17 cellular contexts compared by ENCODE assay signal in genomic region chr9:135916998-135917397, GRCh38.
"Had no signal": no experiment of that assay in that cellular context is flagged by ENCODE, and none has a peak within 500 bp of the region (broad histone marks: within the 10 kb centered on the region; RNA-seq: fewer than 3 reads in every experiment).

No MANE protein-coding gene starts in this region.

- H3K27me3 ChIP-seq: cardiac muscle cell, ovary, right lobe of liver had no signal

- H3K27ac ChIP-seq: cardiac muscle cell, ovary, right lobe of liver had no signal

- H3K4me3 Mint-ChIP-seq: activated CD4-positive, alpha-beta memory T cell treated with anti-CD3 and anti-CD28 coated beads for 36 hours; activated naive CD8-positive, alpha-beta T cell; activated T-helper 1 cell treated with anti-CD3 and anti-CD28 coated beads, Interleukin-12 subunit alpha, Interleukin-12 subunit beta, Interleukin-2, Interleukin-4 antibody, amounts not matched to agents 30 ng/mL and 10 ng/mL and 1 ng/mL, durations not matched to agents 14 hours and 24 hours and 36 hours; dendritic cell treated with granulocyte-macrophage colony-stimulating factor and Interleukin-4, amounts not matched to agents 40 ng/mL and 50 ng/mL, for 4 days; naive thymus-derived CD8-positive, alpha-beta T cell; WTC11 had no signal

- H3K4me1 Mint-ChIP-seq: WTC11 had no signal

- H3K4me3 ChIP-seq: cardiac muscle cell, ovary, right lobe of liver had no signal

- DNase-seq: activated CD4-positive, alpha-beta memory T cell treated with anti-CD3 and anti-CD28 coated beads for 36 hours; activated CD4-positive, alpha-beta T cell treated with anti-CD3 and anti-CD28 coated beads for 4 hours; activated gamma-delta T cell treated with Interleukin-2 at 50 U/mL for 16 hours; activated T-cell treated with anti-CD3 and anti-CD28 coated beads for 4 hours; effector CD8-positive, alpha-beta T cell; mesendoderm; naive thymus-derived CD8-positive, alpha-beta T cell; right lobe of liver; small intestine; stimulated activated CD4-positive, alpha-beta T cell treated with anti-CD3 and anti-CD28 coated beads, Interleukin-15, amount 100 ng/mL, for 24 hours; stimulated activated CD4-positive, alpha-beta T cell treated with anti-CD3 and anti-CD28 coated beads, Interleukin-2, amount 100 ng/mL, for 48 hours had no signal

- H3K27me3 Mint-ChIP-seq: activated CD4-positive, alpha-beta memory T cell treated with anti-CD3 and anti-CD28 coated beads for 36 hours; activated naive CD8-positive, alpha-beta T cell; dendritic cell treated with granulocyte-macrophage colony-stimulating factor and Interleukin-4, amounts not matched to agents 40 ng/mL and 50 ng/mL, for 4 days; naive thymus-derived CD8-positive, alpha-beta T cell had no signal

- H3K27ac Mint-ChIP-seq: activated CD4-positive, alpha-beta memory T cell treated with anti-CD3 and anti-CD28 coated beads for 36 hours; activated naive CD8-positive, alpha-beta T cell; activated T-helper 1 cell treated with anti-CD3 and anti-CD28 coated beads, Interleukin-12 subunit alpha, Interleukin-12 subunit beta, Interleukin-2, Interleukin-4 antibody, amounts not matched to agents 30 ng/mL and 10 ng/mL and 1 ng/mL, durations not matched to agents 14 hours and 24 hours and 36 hours; dendritic cell treated with granulocyte-macrophage colony-stimulating factor and Interleukin-4, amounts not matched to agents 40 ng/mL and 50 ng/mL, for 4 days; naive thymus-derived CD8-positive, alpha-beta T cell; WTC11 had no signal

- H3K4me1 ChIP-seq: right lobe of liver had no signal

- H3K36me3 ChIP-seq: ovary had no signal

- ATAC-seq: naive thymus-derived CD8-positive, alpha-beta T cell; right lobe of liver; WTC11 had no signal
